8 cellular contexts compared by ENCODE assay signal in the genomic region with DNA sequence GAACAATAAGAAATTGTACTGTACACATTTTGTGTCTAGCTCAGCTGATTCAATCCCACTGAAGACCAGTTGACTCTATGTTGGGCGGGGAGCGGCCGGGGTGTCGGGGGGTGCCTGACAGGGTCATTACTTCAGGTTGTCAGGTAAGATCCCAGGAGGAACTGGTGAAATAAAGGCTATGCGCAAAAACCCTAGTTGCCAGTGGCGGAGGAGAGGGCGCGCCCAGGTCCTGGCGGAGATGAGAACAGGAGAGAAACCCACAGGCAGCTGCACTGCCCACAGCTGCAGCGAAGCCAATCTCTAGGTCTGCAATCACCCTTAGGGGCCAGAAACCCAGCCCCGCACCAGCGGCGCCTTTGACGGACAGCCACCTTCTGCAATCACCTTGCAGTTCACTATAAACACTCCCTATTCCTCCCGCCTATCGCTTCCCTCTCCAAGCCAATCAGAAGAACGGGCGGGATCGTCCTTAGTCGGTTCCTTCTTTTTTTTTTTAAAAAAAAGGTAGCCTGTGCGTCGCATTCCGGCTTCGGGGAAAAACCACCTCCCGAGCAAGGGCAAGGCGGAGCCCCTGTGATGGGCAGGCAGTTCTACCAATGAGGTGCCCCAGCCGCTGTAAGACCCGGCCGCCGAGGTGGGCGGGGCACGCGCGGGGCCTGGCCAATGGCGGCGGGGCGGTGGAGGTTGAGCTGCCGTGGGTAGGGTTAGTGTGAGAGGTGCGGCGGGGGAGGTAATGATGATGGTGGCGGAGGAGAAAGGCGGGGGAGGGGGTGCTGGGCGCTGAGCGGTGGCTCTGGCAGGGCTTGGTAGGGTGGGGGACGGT. TPM values are rescaled to one million over a fixed set of nuclear protein-coding genes. Genes with fewer than 3 reads are reported as not detected.
DNase-seq lines count a peak whose midpoint lies in the region; ATAC-seq and TF ChIP-seq lines count a peak whose summit lies in the region.

A gene (plus strand): TSS at position 707 of the 823 bp plus-strand sequence. CDS start 1,479 bp downstream, outside the sequence.

- H3K9me3 Mint-ChIP-seq in natural killer cell = no peaks in the 10 kb centered on the region

- peaks cover 30 to 38% of the 10 kb centered on the region in 2 donors for H3K4me1 Mint-ChIP-seq in natural killer cell

- no peaks in the 10 kb centered on the region for H3K27me3 Mint-ChIP-seq in natural killer cell (ENCODE audit: low read depth in 2 of 2)

- H3K27me3 ChIP-seq in H7 (ENCODE audit: control insufficient read depth, insufficient read depth, low read length) = no peaks in the 10 kb centered on the region

- no peaks in the 10 kb centered on the region for H3K36me3 Mint-ChIP-seq in natural killer cell

- H3K4me3 Mint-ChIP-seq in natural killer cell = peak within 1 kb of the TSS; percentile 91

- peak within 1 kb of the TSS; percentile 60 to 90 for H3K27ac Mint-ChIP-seq in natural killer cell

- H3K36me3 ChIP-seq in H7 (replicated peaks; ENCODE audit: control insufficient read depth, insufficient read depth, low read length) = no peaks in the 10 kb centered on the region; the same call in 1 of the 2 replicates

- no peak for TF ChIP-seq CTCF in natural killer cell (IDR thresholded peaks at IDR 0.05)

- ATAC-seq in natural killer cell = peak; percentile 96 to 99 (median 96)

- H3K4me3 ChIP-seq in H7 (ENCODE audit: insufficient read depth, low read depth, low read length) = peak within 1 kb of the TSS; percentile 92

- DNase-seq in ELF-1 (ENCODE audit: low read depth, low spot score) (peak; percentile 100), H7 (peak; percentile 96), M059J (ENCODE audit: low read depth) (peak; percentile 100), SHP77 (lab: John Stamatoyannopoulos, UW) (peak; percentile 98), fibroblast of peridontal ligament (ENCODE audit: extremely low read depth) (peak; percentile 100), natural killer cell (peak; percentile 97)
- peak; percentile 98 for DNase-seq in activated effector memory CD4-positive, alpha-beta T cell treated with Interleukin-2 at 50 U/mL for 16 hours
- peak; percentile 95 for DNase-seq in stimulated activated naive CD4-positive, alpha-beta T cell treated with Interleukin-2 at 50 U/mL for 16 hours (lab: John Stamatoyannopoulos, UW)

- intact Hi-C loops in natural killer cell (cut with micrococcal nuclease) = loop anchor here (5.0 to 10.0 kb wide), 2 partner anchors 818 to 880 kb away; a partner anchor contains a TSS

RNA-seq across cellular contexts. Expression of the gene that starts here (rescaled TPM):
- total RNA-seq in H7 (2014; rRNA removed; shearing (Covaris generic)) = 13.0 and 18.8 TPM in 2 replicates
- total RNA-seq in M059J (2014; rRNA removed; shearing (Covaris generic)) = 41.0 and 50.2 TPM in 2 replicates
- 10 to 100 TPM; 22.4 to 33.4 (median 28.3) TPM for total RNA-seq in natural killer cell

Comparison
In these comparisons a context has a peak if more than half of its experiments do, and no peak if none do; other contexts are left out.
1. Peak in every context shown above with its lines: DNase-seq, ATAC-seq and H3K4me3 ChIP-seq.